31 cellular contexts compared by ENCODE assay signal in genomic region chr2:113223813-113224212, GRCh38. TPM values are rescaled to one million over a fixed set of nuclear protein-coding genes. Genes with fewer than 3 reads are reported as not detected.
"Had no signal": no experiment of that assay in that cellular context is flagged by ENCODE, and none has a peak within 500 bp of the region (broad histone marks: within the 10 kb centered on the region; RNA-seq: fewer than 3 reads in every experiment).

No MANE protein-coding gene starts in this region.

- H2AFZ ChIP-seq: parathyroid adenoma had no signal

- H3K4me3 ChIP-seq: ovary, psoas muscle, right lobe of liver, sigmoid colon, stomach, thoracic aorta, tibial artery, transverse colon, upper lobe of right lung, vagina had no signal

- H3K9me3 Mint-ChIP-seq: naive B cell; naive thymus-derived CD8-positive, alpha-beta T cell; natural killer cell treated with Interleukin-12 subunit alpha and Interleukin-12 subunit beta and Interleukin-15 and Interleukin-18, amount 100 ng/mL, for 72 hours; nephron progenitor cell; neural crest cell; stimulated activated effector memory CD8-positive, alpha-beta T cell treated with anti-CD3 and anti-CD28 coated beads, Interleukin-12 subunit alpha, Interleukin-12 subunit beta, amount 100 ng/mL, for 72 hours; stimulated activated naive B cell treated with anti-CD40 and anti-IgM and Interleukin-4, amounts not matched to agents 10 μg/mL and 1 μg/mL and 100 μg/mL, for 72 hours; stimulated activated naive CD8-positive, alpha-beta T cell treated with anti-CD3 and anti-CD28 coated beads, Interleukin-15, Interleukin-2, amounts not matched to agents 100 ng/mL and 50 ng/mL, for 24 hours; type B pancreatic cell had no signal

- H3K9me3 ChIP-seq: neutrophil, ovary, psoas muscle, right lobe of liver, sigmoid colon, stomach, thoracic aorta, tibial artery, transverse colon, upper lobe of right lung, vagina had no signal

- H3K27ac ChIP-seq: neutrophil, ovary, parathyroid adenoma, psoas muscle, right lobe of liver, sigmoid colon, stomach, thoracic aorta, tibial artery, transverse colon, upper lobe of right lung, vagina had no signal

- H3K27me3 ChIP-seq: neutrophil, ovary, right lobe of liver, sigmoid colon, stomach, tibial artery, transverse colon, upper lobe of right lung, vagina had no signal

- H3K27ac Mint-ChIP-seq: naive B cell; naive thymus-derived CD8-positive, alpha-beta T cell; natural killer cell treated with Interleukin-12 subunit alpha and Interleukin-12 subunit beta and Interleukin-15 and Interleukin-18, amount 100 ng/mL, for 72 hours; stimulated activated effector memory CD8-positive, alpha-beta T cell treated with anti-CD3 and anti-CD28 coated beads, Interleukin-12 subunit alpha, Interleukin-12 subunit beta, amount 100 ng/mL, for 72 hours; stimulated activated naive B cell treated with anti-CD40 and anti-IgM and Interleukin-4, amounts not matched to agents 10 μg/mL and 1 μg/mL and 100 μg/mL, for 72 hours; stimulated activated naive CD8-positive, alpha-beta T cell treated with anti-CD3 and anti-CD28 coated beads, Interleukin-15, Interleukin-2, amounts not matched to agents 100 ng/mL and 50 ng/mL, for 24 hours; type B pancreatic cell had no signal

- FAIRE-seq: small intestine had no signal

- H3K4me3 Mint-ChIP-seq: naive thymus-derived CD8-positive, alpha-beta T cell; natural killer cell treated with Interleukin-12 subunit alpha and Interleukin-12 subunit beta and Interleukin-15 and Interleukin-18, amount 100 ng/mL, for 72 hours; neural crest cell; stimulated activated effector memory CD8-positive, alpha-beta T cell treated with anti-CD3 and anti-CD28 coated beads, Interleukin-12 subunit alpha, Interleukin-12 subunit beta, amount 100 ng/mL, for 72 hours; stimulated activated naive B cell treated with anti-CD40 and anti-IgM and Interleukin-4, amounts not matched to agents 10 μg/mL and 1 μg/mL and 100 μg/mL, for 72 hours; stimulated activated naive CD8-positive, alpha-beta T cell treated with anti-CD3 and anti-CD28 coated beads, Interleukin-15, Interleukin-2, amounts not matched to agents 100 ng/mL and 50 ng/mL, for 24 hours; type B pancreatic cell had no signal

- H3K4me1 Mint-ChIP-seq: naive B cell had no signal

- ATAC-seq: naive thymus-derived CD8-positive, alpha-beta T cell; natural killer cell treated with Interleukin-12 subunit alpha and Interleukin-12 subunit beta and Interleukin-15 and Interleukin-18, amount 100 ng/mL, for 72 hours; psoas muscle; right cardiac atrium; right lobe of liver; stimulated activated effector memory CD8-positive, alpha-beta T cell treated with anti-CD3 and anti-CD28 coated beads, Interleukin-12 subunit alpha, Interleukin-12 subunit beta, amount 100 ng/mL, for 72 hours; stimulated activated naive B cell treated with anti-CD40 and anti-IgM and Interleukin-4, amounts not matched to agents 10 μg/mL and 1 μg/mL and 100 μg/mL, for 72 hours; upper lobe of right lung had no signal

- H3K36me3 ChIP-seq: neutrophil, ovary, right lobe of liver, sigmoid colon, stomach, thoracic aorta, tibial artery, transverse colon, upper lobe of right lung, vagina had no signal

- DNase-seq: naive B cell; naive thymus-derived CD8-positive, alpha-beta T cell; nephron progenitor cell; nucleus accumbens; ovary; psoas muscle; right cardiac atrium; right lobe of liver; sigmoid colon; small intestine; stimulated activated CD4-positive, alpha-beta T cell treated with anti-CD3 and anti-CD28 coated beads, Interleukin-15, amount 100 ng/mL, for 24 hours; stimulated activated CD4-positive, alpha-beta T cell treated with anti-CD3 and anti-CD28 coated beads, Interleukin-2, amount 100 ng/mL, for 24 hours; stimulated activated CD4-positive, alpha-beta T cell treated with anti-CD3 and anti-CD28 coated beads, Interleukin-2, amount 100 ng/mL, for 48 hours; stimulated activated CD4-positive, alpha-beta T cell treated with anti-CD3 and anti-CD28 coated beads, Interleukin-4, amount 100 ng/mL, for 24 hours; stimulated activated naive B cell treated with anti-CD40 and anti-IgM and Interleukin-4, amounts not matched to agents 10 μg/mL and 1 μg/mL and 100 μg/mL, for 72 hours; stimulated activated naive CD4-positive, alpha-beta T cell treated with Interleukin-2 at 50 U/mL for 16 hours; stomach; transverse colon; upper lobe of right lung had no signal

- H3K27me3 Mint-ChIP-seq: naive B cell; natural killer cell treated with Interleukin-12 subunit alpha and Interleukin-12 subunit beta and Interleukin-15 and Interleukin-18, amount 100 ng/mL, for 72 hours; stimulated activated naive B cell treated with anti-CD40 and anti-IgM and Interleukin-4, amounts not matched to agents 10 μg/mL and 1 μg/mL and 100 μg/mL, for 72 hours; stimulated activated naive CD8-positive, alpha-beta T cell treated with anti-CD3 and anti-CD28 coated beads, Interleukin-15, Interleukin-2, amounts not matched to agents 100 ng/mL and 50 ng/mL, for 24 hours; type B pancreatic cell had no signal

- H3K36me3 Mint-ChIP-seq: naive B cell; naive thymus-derived CD8-positive, alpha-beta T cell; natural killer cell treated with Interleukin-12 subunit alpha and Interleukin-12 subunit beta and Interleukin-15 and Interleukin-18, amount 100 ng/mL, for 72 hours; stimulated activated effector memory CD8-positive, alpha-beta T cell treated with anti-CD3 and anti-CD28 coated beads, Interleukin-12 subunit alpha, Interleukin-12 subunit beta, amount 100 ng/mL, for 72 hours; type B pancreatic cell had no signal

- H3K4me1 ChIP-seq: vagina had no signal

- H3K79me2 ChIP-seq: parathyroid adenoma had no signal

- H3K9ac ChIP-seq: parathyroid adenoma had no signal

RNA-seq across cellular contexts. Expression of gene PAX8, which starts 54.9 kb away (rescaled TPM):
- total RNA-seq: skeletal muscle tissue, temporal lobe had no signal
